Comparison of ENCODE assay signal across 8 cellular contexts in genomic region chr11:74139919-74140431, GRCh38. TPM values are rescaled to one million over a fixed set of nuclear protein-coding genes. Genes with fewer than 3 reads are reported as not detected.
DNase-seq lines count a peak whose midpoint lies in the region; ATAC-seq, FAIRE-seq and TF ChIP-seq lines count a peak whose summit lies in the region.
"Not testable (repeated sequence)": the region's sequence is repeated elsewhere in the genome, so short reads cannot be mapped to it uniquely, and the experiment has no call there.

No MANE protein-coding gene starts in this region.

- H2BK15ac ChIP-seq in H1 (ENCODE audit: low read length); mesendoderm (replicated peaks; ENCODE audit: low read depth): not testable (repeated sequence)

- H3K4ac ChIP-seq in H1 (replicated peaks; ENCODE audit: insufficient read length, low read depth, low read length); mesendoderm (ENCODE audit: low read depth, low read length): not testable (repeated sequence)

- not testable (repeated sequence) for H3K9me3 Mint-ChIP-seq in osteocyte (ENCODE audit: unreplicated experiment); type B pancreatic cell

- not testable (repeated sequence) for ATAC-seq in A549

- not testable (repeated sequence) for H3K9ac ChIP-seq in HUES64 (ENCODE audit: low read depth, low read length); H1 (replicated peaks in 1 of 4; ENCODE audit: extremely low read depth in 1 of 4, low read depth in 3 of 4, low read length in 3 of 4); mesendoderm (ENCODE audit: low read length)

- peak overlapping the region; percentile 76 for H3K4me2 ChIP-seq in A549
- not testable (repeated sequence) for H3K4me2 ChIP-seq in H1 (ENCODE audit: insufficient read depth in 1 of 2, low read depth in 2 of 2, low read length in 2 of 2); mesendoderm (ENCODE audit: low read length)

- not testable (repeated sequence) for TF ChIP-seq CTCF in A549 (IDR thresholded peaks at IDR 0.05); H1 (IDR thresholded peaks at IDR 0.05; ENCODE audit: control extremely low read depth in 1 of 3, insufficient read depth in 1 of 3, low read depth in 1 of 3, low read length in 3 of 3); osteocyte (IDR thresholded peaks at IDR 0.05); type B pancreatic cell (conservative IDR thresholded peaks at IDR 0.05)

- POLR2A ChIA-PET in A549 (lab: Yijun Ruan, JAX) = interaction anchor here (0.6 kb wide), 1 partner anchor 31 kb away, joined by 3 read pairs; the partner anchor contains the start of genes C2CD3 and PPME1
- POLR2A ChIA-PET in H1 (lab: Charles Lee; ENCODE audit: partially characterized antibody) = interaction anchor here (0.6 kb wide), 1 partner anchor 36 kb away, joined by 3 read pairs; no protein-coding TSS in a partner anchor

- H3K4me1 ChIP-seq in A549 = peaks cover 77% of the 10 kb centered on the region
- H3K4me1 ChIP-seq in HUES64 (ENCODE audit: insufficient read depth, low read length) = peaks cover 36% of the 10 kb centered on the region
- peaks cover 49% of the 10 kb centered on the region for H3K4me1 ChIP-seq in SJCRH30
- H3K4me1 ChIP-seq in H1 (replicated peaks in 1 of 4; ENCODE audit: control insufficient read depth in 3 of 4, insufficient read depth in 4 of 4, low read length in 3 of 4) = peaks cover 0 to 14% (median 7%) of the 10 kb centered on the region in 4 experiments; a peak in 6 of 7 replicates
- H3K4me1 ChIP-seq in mesendoderm (ENCODE audit: control insufficient read depth, low read depth, low read length) = not testable (repeated sequence)

- not testable (repeated sequence) for TF ChIP-seq RAD21 in A549 (conservative IDR thresholded peaks at IDR 0.05 in 1 of 2, IDR thresholded peaks at IDR 0.05 in 1 of 2); H1 (IDR thresholded peaks at IDR 0.05 in 1 of 2, conservative IDR thresholded peaks at IDR 0.05 in 1 of 2; ENCODE audit: low read depth in 2 of 2, low read length in 2 of 2)

- H3K27ac Mint-ChIP-seq in osteocyte (ENCODE audit: unreplicated experiment) (peak overlapping the region; percentile 89), type B pancreatic cell (peak overlapping the region; percentile 65)

- H3K36me3 ChIP-seq in HUES64 (ENCODE audit: insufficient read depth, low read length) = peaks cover 31% of the 10 kb centered on the region
- peaks cover 22% of the 10 kb centered on the region for H3K36me3 ChIP-seq in SJCRH30
- peaks cover 0 to 29% (median 4%) of the 10 kb centered on the region in 4 experiments; a peak in 5 of 8 replicates for H3K36me3 ChIP-seq in H1 (ENCODE audit: control insufficient read depth in 2 of 4, insufficient read depth in 4 of 4, low read length in 3 of 4)
- H3K36me3 ChIP-seq in mesendoderm (ENCODE audit: control insufficient read depth, insufficient read depth, low read length) = not testable (repeated sequence)

- DNase-seq in A549 (ENCODE audit: low read depth in 1 of 2, low spot score in 1 of 2); SJCRH30; H1 (ENCODE audit: low read depth in 1 of 2, low spot score in 2 of 2); osteocyte (ENCODE audit: extremely low spot score, unreplicated experiment); type B pancreatic cell (ENCODE audit: extremely low spot score, unreplicated experiment): not testable (repeated sequence)
- DNase-seq in mesendoderm = peak; percentile 28

- FAIRE-seq in A549 (lab: Jason Lieb, UNC); H1 (lab: Jason Lieb, UNC): not testable (repeated sequence)
- FAIRE-seq in G401.6 (lab: Jason Lieb, UNC) = peak; percentile 99

- peak overlapping the region; percentile 88 to 90 for H3K27ac ChIP-seq in A549
- peak overlapping the region; percentile 68 for H3K27ac ChIP-seq in HUES64 (ENCODE audit: low read depth, low read length)
- peak overlapping the region; percentile 91 for H3K27ac ChIP-seq in SJCRH30
- not testable (repeated sequence) for H3K27ac ChIP-seq in H1 (ENCODE audit: low read depth, low read length); mesendoderm (ENCODE audit: low read depth, low read length)

- not testable (repeated sequence) for H4K8ac ChIP-seq in H1 (ENCODE audit: extremely low read depth, insufficient read depth, low read length); mesendoderm (ENCODE audit: low read depth, low read length)

- not testable (repeated sequence) for H2BK20ac ChIP-seq in H1 (ENCODE audit: low read length)

- not testable (repeated sequence) for H3K36me3 Mint-ChIP-seq in osteocyte (ENCODE audit: unreplicated experiment)
- peaks cover 26% of the 10 kb centered on the region for H3K36me3 Mint-ChIP-seq in type B pancreatic cell

- not testable (repeated sequence) for H4K91ac ChIP-seq in H1 (replicated peaks; ENCODE audit: insufficient read length, low read length)

- not testable (repeated sequence) for H3K9me3 ChIP-seq in A549; HUES64 (ENCODE audit: insufficient read depth, low read depth, low read length); SJCRH30 (replicated peaks); H1 (ENCODE audit: insufficient read depth in 2 of 2, low read depth in 1 of 2, low read length in 1 of 2)

- H2AK5ac ChIP-seq in H1 (ENCODE audit: low read depth, low read length); mesendoderm (ENCODE audit: low read length): not testable (repeated sequence)

- H3K4me3 Mint-ChIP-seq in osteocyte (ENCODE audit: unreplicated experiment); type B pancreatic cell: not testable (repeated sequence)

- H4K20me1 ChIP-seq in H1 (replicated peaks in 1 of 2; ENCODE audit: control insufficient read depth in 1 of 2, insufficient read depth in 2 of 2, low read length in 2 of 2) = not testable (repeated sequence)

- not testable (repeated sequence) for H2BK120ac ChIP-seq in H1 (replicated peaks; ENCODE audit: low read depth, low read length); mesendoderm (ENCODE audit: low read depth, low read length)

- 97% methylated on average over 1 of the region's 1 CpG for WGBS in A549 (ENCODE audit: missing lambda C conversion rate)
- WGBS in HUES64 = 100% methylated on average over 1 of the region's 1 CpG
- 88% methylated on average over 1 of the region's 1 CpG; no CpG with 5 or more reads in 1 of the 2 experiments for WGBS in H1 (ENCODE audit: extremely low coverage in 1 of 2, insufficient coverage in 1 of 2, insufficient read length in 1 of 2, insufficient replicate concordance in 2 of 2, low coverage in 1 of 2, low lambda C conversion rate in 2 of 2, missing lambda C conversion rate in 1 of 2), 2 experiments
- WGBS in mesendoderm (ENCODE audit: extremely low coverage, insufficient coverage, low lambda C conversion rate) = no CpG with 5 or more reads among the region's 1 CpG

- H2BK5ac ChIP-seq in H1 (ENCODE audit: low read depth, low read length) = 0 out of 2 replicates have a peak overlapping the region, but pooled peaks have one; percentile 97
- H2BK5ac ChIP-seq in mesendoderm (ENCODE audit: low read length) = not testable (repeated sequence)

- H3K14ac ChIP-seq in H1 (ENCODE audit: insufficient read length) = not testable (repeated sequence)

- H3K27me3 Mint-ChIP-seq in osteocyte (ENCODE audit: unreplicated experiment); type B pancreatic cell: not testable (repeated sequence)

- not testable (repeated sequence) for H3K79me2 ChIP-seq in H1 (ENCODE audit: control insufficient read depth in 1 of 2, insufficient read depth in 2 of 2, low read length in 2 of 2); mesendoderm (ENCODE audit: control insufficient read depth, insufficient read depth, low read length)

- not testable (repeated sequence) for TF ChIP-seq POLR2A in A549 (IDR thresholded peaks at IDR 0.05; ENCODE audit: low read length); H1 (IDR thresholded peaks at IDR 0.05; ENCODE audit: control extremely low read depth in 1 of 2, low read depth in 2 of 2, low read length in 2 of 2)

- not testable (repeated sequence) for H3K23me2 ChIP-seq in H1 (ENCODE audit: low read depth, low read length)

- H2AFZ ChIP-seq in H1 (ENCODE audit: low read length) = not testable (repeated sequence)

- H4K5ac ChIP-seq in H1 (ENCODE audit: insufficient read length, low read depth, low read length); mesendoderm (ENCODE audit: low read length): not testable (repeated sequence)

- CTCF ChIA-PET in A549 (lab: Yijun Ruan, JAX) = interaction anchor here (2.0 kb wide), 1 partner anchor 31 kb away, joined by 6 read pairs; the partner anchor contains the start of genes C2CD3 and PPME1
- CTCF ChIA-PET in H1 (lab: Charles Lee; ENCODE audit: partially characterized antibody) = not testable (repeated sequence)

- H2BK12ac ChIP-seq in H1 (ENCODE audit: low read depth, low read length) = peak overlapping the region; percentile 98; the same call in 1 of the 2 replicates

- H3K56ac ChIP-seq in H1 (replicated peaks; ENCODE audit: insufficient read length, low read depth, low read length); mesendoderm (ENCODE audit: low read length): not testable (repeated sequence)

- not testable (repeated sequence) for H3K18ac ChIP-seq in H1 (ENCODE audit: extremely low read depth, low read length); mesendoderm (ENCODE audit: low read length)

- not testable (repeated sequence) for TF ChIP-seq EP300 in A549 (IDR thresholded peaks at IDR 0.05); H1 (IDR thresholded peaks at IDR 0.05; ENCODE audit: borderline replicate concordance in 1 of 2, low read depth in 2 of 2, low read length in 2 of 2)

- H3K27me3 ChIP-seq in HUES64 (ENCODE audit: insufficient read depth, low read length); SJCRH30; H1 (replicated peaks in 1 of 4; ENCODE audit: control insufficient read depth in 3 of 4, extremely low read depth in 1 of 4, insufficient read depth in 3 of 4, low read length in 3 of 4); mesendoderm (ENCODE audit: insufficient read depth, low read length, poor library complexity): not testable (repeated sequence)

- not testable (repeated sequence) for H3K23ac ChIP-seq in H1 (ENCODE audit: insufficient read length); mesendoderm (ENCODE audit: low read length)

- H3K4me3 ChIP-seq in A549; HUES64 (ENCODE audit: low read length); SJCRH30; H1 (ENCODE audit: extremely low read depth in 1 of 4, insufficient read depth in 2 of 4, low read depth in 3 of 4, low read length in 4 of 4); mesendoderm (ENCODE audit: low read length): not testable (repeated sequence)

- not testable (repeated sequence) for H3K79me1 ChIP-seq in H1 (ENCODE audit: low read depth, low read length); mesendoderm (ENCODE audit: low read length)

- H3K4me1 Mint-ChIP-seq in osteocyte (ENCODE audit: unreplicated experiment) (peaks cover 57% of the 10 kb centered on the region), type B pancreatic cell (ENCODE audit: unreplicated experiment) (peaks cover 24% of the 10 kb centered on the region)

RNA-seq across cellular contexts. Expression of gene C2CD3, which starts 30.8 kb away (rescaled TPM):
- polyA plus RNA-seq in A549 (2011; rRNA removed) (15.2 and 22.7 TPM in 2 replicates), A549 (2017; fragmentation: RNase III; extraction: RNeasy Plus Mini Kit Qiagen cat#74134 plus additional on column Dnase treatment) (18.2 to 19.8 TPM (median 19.3 TPM) in 3 replicates), H1 (2011; rRNA removed) (10.3 and 11.0 TPM in 2 replicates)
- polyA plus RNA-seq in A549 (2012; cell fraction: cytosol; rRNA removed) = 9.3 and 12.0 TPM in 2 replicates
- 17.1 and 19.9 TPM in 2 replicates for polyA plus RNA-seq in A549 (2012; cell fraction: nucleus; rRNA removed)
- polyA minus RNA-seq in A549 (2011; rRNA and poly(A)+ RNA removed) = 60.4 and 64.1 TPM in 2 replicates
- polyA plus RNA-seq in HUES64 (2013, experiment 1 of 2) = 14.4 TPM
- polyA plus RNA-seq in HUES64 (2013, experiment 2 of 2) = 15.9 TPM
- 27.5 and 31.3 TPM in 2 replicates for total RNA-seq in SJCRH30 (2014; rRNA removed; shearing (Covaris generic))
- total RNA-seq in H1 (2021; fragmentation: NEBNext Ultra II Directional; extraction: Animal tissue kit (Norgen Biotek cat#: 25700)) = 28.7 and 29.1 TPM in 2 replicates
- polyA plus RNA-seq in H1 (2011; cell fraction: cytosol; rRNA removed) = 10.8 TPM
- 19.2 TPM for polyA plus RNA-seq in H1 (2011; cell fraction: nucleus; rRNA removed)
- polyA plus RNA-seq in H1 (2012, experiment 1 of 2) = 13.3 to 20.5 TPM (median 18.6 TPM) in 4 replicates
- 2.6 TPM for polyA plus RNA-seq in H1 (2012, experiment 2 of 2)
- polyA plus RNA-seq in H1 (2013, experiment 1 of 2) = 11.8 TPM
- 9.9 TPM for polyA plus RNA-seq in H1 (2013, experiment 2 of 2)
- 53.0 and 60.2 TPM in 2 replicates for polyA minus RNA-seq in H1 (2011; rRNA and poly(A)+ RNA removed)
- polyA minus RNA-seq in H1 (2011; cell fraction: cytosol; rRNA and poly(A)+ RNA removed) = 23.8 TPM
- 42.6 TPM for polyA minus RNA-seq in H1 (2011; cell fraction: nucleus; rRNA and poly(A)+ RNA removed)
- 12.5 TPM for polyA plus RNA-seq in mesendoderm (2013, experiment 1 of 2)
- polyA plus RNA-seq in mesendoderm (2013, experiment 2 of 2) = 14.5 TPM
- total RNA-seq in osteocyte (25.2 and 26.9 TPM in 2 replicates), type B pancreatic cell (ENCODE audit: low replicate concordance) (34.2 and 36.8 TPM in 2 replicates)

RNA-seq across cellular contexts. Expression of gene PPME1, which starts 31.1 kb away (rescaled TPM):
- polyA plus RNA-seq in A549 (2011; rRNA removed) = 69.2 and 82.6 TPM in 2 replicates
- 69.1 and 92.7 TPM in 2 replicates for polyA plus RNA-seq in A549 (2012; cell fraction: cytosol; rRNA removed)
- polyA plus RNA-seq in A549 (2012; cell fraction: nucleus; rRNA removed) = 114 and 127 TPM in 2 replicates
- polyA plus RNA-seq in A549 (2017; fragmentation: RNase III; extraction: RNeasy Plus Mini Kit Qiagen cat#74134 plus additional on column Dnase treatment) = 82.2 to 89.8 TPM (median 85.7 TPM) in 3 replicates
- 62.2 and 63.0 TPM in 2 replicates for polyA minus RNA-seq in A549 (2011; rRNA and poly(A)+ RNA removed)
- polyA plus RNA-seq in HUES64 (2013, experiment 1 of 2) = 27.9 TPM
- 35.7 TPM for polyA plus RNA-seq in HUES64 (2013, experiment 2 of 2)
- 52.7 and 56.5 TPM in 2 replicates for total RNA-seq in SJCRH30 (2014; rRNA removed; shearing (Covaris generic))
- total RNA-seq in H1 (2021; fragmentation: NEBNext Ultra II Directional; extraction: Animal tissue kit (Norgen Biotek cat#: 25700)) = 58.9 and 64.5 TPM in 2 replicates
- 55.1 and 66.8 TPM in 2 replicates for polyA plus RNA-seq in H1 (2011; rRNA removed)
- polyA plus RNA-seq in H1 (2011; cell fraction: cytosol; rRNA removed) = 46.8 TPM
- polyA plus RNA-seq in H1 (2011; cell fraction: nucleus; rRNA removed) = 86.4 TPM
- 39.1 to 43.6 TPM (median 40.1 TPM) in 4 replicates for polyA plus RNA-seq in H1 (2012, experiment 1 of 2)
- polyA plus RNA-seq in H1 (2012, experiment 2 of 2) = 37.3 TPM
- 49.0 TPM for polyA plus RNA-seq in H1 (2013, experiment 1 of 2)
- polyA plus RNA-seq in H1 (2013, experiment 2 of 2) = 53.0 TPM
- polyA minus RNA-seq in H1 (2011; rRNA and poly(A)+ RNA removed) = 42.5 and 56.3 TPM in 2 replicates
- 44.9 TPM for polyA minus RNA-seq in H1 (2011; cell fraction: cytosol; rRNA and poly(A)+ RNA removed)
- polyA minus RNA-seq in H1 (2011; cell fraction: nucleus; rRNA and poly(A)+ RNA removed) = 82.8 TPM
- 47.6 TPM for polyA plus RNA-seq in mesendoderm (2013, experiment 1 of 2)
- 48.6 TPM for polyA plus RNA-seq in mesendoderm (2013, experiment 2 of 2)
- total RNA-seq in osteocyte = 33.4 and 40.4 TPM in 2 replicates
- total RNA-seq in type B pancreatic cell (ENCODE audit: low replicate concordance) = 44.8 and 45.0 TPM in 2 replicates
